ENCODE assay signal across 8 cellular contexts in the genomic region with DNA sequence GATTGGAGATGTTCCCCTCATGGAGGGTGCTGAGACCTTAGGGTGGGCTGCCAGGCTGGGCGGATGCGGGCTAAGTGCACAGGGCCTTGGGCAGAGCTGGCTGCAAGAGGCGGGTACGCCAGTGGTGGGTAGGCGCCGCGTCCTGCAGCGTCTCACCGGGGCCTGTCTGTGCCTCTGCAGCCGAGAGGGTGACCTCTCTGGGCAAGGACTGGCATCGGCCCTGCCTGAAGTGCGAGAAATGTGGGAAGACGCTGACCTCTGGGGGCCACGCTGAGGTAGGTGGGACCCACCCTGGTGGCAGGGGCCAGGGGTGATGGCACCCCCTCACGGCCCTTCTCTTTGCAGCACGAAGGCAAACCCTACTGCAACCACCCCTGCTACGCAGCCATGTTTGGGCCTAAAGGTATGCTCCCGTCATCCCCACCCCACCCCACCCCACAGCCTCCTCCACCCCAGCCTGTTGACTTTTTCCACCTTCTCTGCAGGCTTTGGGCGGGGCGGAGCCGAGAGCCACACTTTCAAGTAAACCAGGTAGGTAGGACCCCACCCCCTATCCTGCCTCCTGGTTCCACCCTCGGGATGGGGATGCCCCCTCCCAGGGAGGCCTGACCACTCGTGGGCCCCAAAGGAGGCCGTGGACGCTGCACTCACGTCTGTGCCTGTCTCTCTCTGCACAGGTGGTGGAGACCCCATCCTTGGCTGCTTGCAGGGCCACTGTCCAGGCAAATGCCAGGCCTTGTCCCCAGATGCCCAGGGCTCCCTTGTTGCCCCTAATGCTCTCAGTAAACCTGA. TPM values are rescaled to one million over a fixed set of nuclear protein-coding genes. Genes with fewer than 3 reads are reported as not detected.
DNase-seq lines count a peak whose midpoint lies in the region; ATAC-seq, FAIRE-seq and TF ChIP-seq lines count a peak whose summit lies in the region.

No MANE protein-coding gene starts in this region.

- TF ChIP-seq POLR2A in A549 (IDR thresholded peaks at IDR 0.05; ENCODE audit: low read length): no peak

- H3K36me3 ChIP-seq in Loucy (ENCODE audit: insufficient read depth, low read length) (no peaks in the 10 kb centered on the region), astrocyte (ENCODE audit: insufficient read depth, low read length) (no peaks in the 10 kb centered on the region)

- H4K20me1 ChIP-seq in Loucy (ENCODE audit: insufficient read depth, low read length, poor library complexity, severe bottlenecking) (peaks cover 14% of the 10 kb centered on the region), astrocyte (ENCODE audit: insufficient read depth, low read length) (peaks cover 5% of the 10 kb centered on the region)

- no peaks in the 10 kb centered on the region for H3K9me3 Mint-ChIP-seq in astrocyte (ENCODE audit: unreplicated experiment)
- H3K9me3 Mint-ChIP-seq in naive B cell: no peaks in the 10 kb centered on the region

- CTCF ChIA-PET in A549 (lab: Yijun Ruan, JAX): interaction anchor here (0.9 to 3.8 kb wide), 11 partner anchors 9 to 513 kb away, joined by 3 to 132 read pairs (median 15); a partner anchor contains a TSS

- TF ChIP-seq RAD21 in A549 (conservative IDR thresholded peaks at IDR 0.05 in 1 of 2, IDR thresholded peaks at IDR 0.05 in 1 of 2): peak; percentile 11 to 23; a peak in 3 of 5 replicates

- H3F3A ChIP-seq in Loucy (ENCODE audit: low read depth): no peaks in the 10 kb centered on the region

- H3K9ac ChIP-seq in Loucy (ENCODE audit: low read depth, low read length, poor library complexity, severe bottlenecking) (no peak overlapping the region), astrocyte (ENCODE audit: low read length) (no peak overlapping the region)

- no peaks in the 10 kb centered on the region for H3K9me2 ChIP-seq in Loucy (replicated peaks; ENCODE audit: low read depth, low read length)

- POLR2A ChIA-PET in A549 (lab: Yijun Ruan, JAX): interaction anchor here (2.5 kb wide), 1 partner anchor 7 kb away, joined by 81 read pairs; no protein-coding TSS in a partner anchor

- peaks cover 14% of the 10 kb centered on the region for H3K79me2 ChIP-seq in Loucy (ENCODE audit: insufficient read depth, low read length)
- H3K79me2 ChIP-seq in astrocyte (ENCODE audit: insufficient read depth, low read length): peaks cover 8% of the 10 kb centered on the region

- intact Hi-C loops in head of caudate nucleus (cut with DNase I): no loop called here

- H3K27me3 Mint-ChIP-seq in astrocyte (ENCODE audit: low read depth, unreplicated experiment): peaks cover 3% of the 10 kb centered on the region
- H3K27me3 Mint-ChIP-seq in naive B cell: no peaks in the 10 kb centered on the region

- H3K4me1 Mint-ChIP-seq in astrocyte (ENCODE audit: low read depth, unreplicated experiment) (peaks cover 6% of the 10 kb centered on the region), naive B cell (peaks cover 27 to 49% (median 30%) of the 10 kb centered on the region in 3 donors)

- H3K36me3 Mint-ChIP-seq in astrocyte (ENCODE audit: low read depth, unreplicated experiment) (no peaks in the 10 kb centered on the region), naive B cell (no peaks in the 10 kb centered on the region)

- H2AFZ ChIP-seq in Loucy (ENCODE audit: low read length) (no peak overlapping the region), astrocyte (ENCODE audit: low read depth, low read length) (no peak overlapping the region)

- peak overlapping the region; percentile 92 for H3K4me2 ChIP-seq in A549
- peak overlapping the region; percentile 89 for H3K4me2 ChIP-seq in Loucy (ENCODE audit: low read depth, low read length, poor library complexity, severe bottlenecking)
- peak overlapping the region; percentile 48 for H3K4me2 ChIP-seq in astrocyte (ENCODE audit: low read length)

- no peak overlapping the region for H3K27ac Mint-ChIP-seq in astrocyte (ENCODE audit: unreplicated experiment)
- peak overlapping the region in 5 of 6 donors; percentile 49 to 96 (median 95) for H3K27ac Mint-ChIP-seq in naive B cell

- WGBS in A549 (ENCODE audit: missing lambda C conversion rate): 3% methylated on average over 8 of the region's 26 CpGs

- H3K9me3 ChIP-seq in A549: no peaks in the 10 kb centered on the region
- no peaks in the 10 kb centered on the region for H3K9me3 ChIP-seq in Loucy (ENCODE audit: insufficient read depth, low read depth, low read length)
- H3K9me3 ChIP-seq in astrocyte (ENCODE audit: insufficient read depth, low read depth, low read length): no peaks in the 10 kb centered on the region

- TF ChIP-seq CTCF in A549 (IDR thresholded peaks at IDR 0.05) (no peak), Loucy (conservative IDR thresholded peaks at IDR 0.05; ENCODE audit: low read length) (no peak), astrocyte (IDR thresholded peaks at IDR 0.05; ENCODE audit: insufficient read depth, low read depth, low read length) (no peak)

- H3K27me3 ChIP-seq in Loucy (ENCODE audit: insufficient read depth, low read length, poor library complexity, severe bottlenecking) (no peaks in the 10 kb centered on the region), astrocyte (ENCODE audit: insufficient read depth, low read length) (peaks cover 13% of the 10 kb centered on the region)

- no peak for ATAC-seq in A549
- no peak for ATAC-seq in naive B cell (ENCODE audit: low read depth in 2 of 2)

- no peak for TF ChIP-seq EP300 in A549 (IDR thresholded peaks at IDR 0.05)

- H3K4me3 ChIP-seq in A549 (peak overlapping the region; percentile 59), Loucy (ENCODE audit: low read length, poor library complexity, severe bottlenecking) (no peak overlapping the region), astrocyte (ENCODE audit: insufficient read depth, low read depth, low read length) (no peak overlapping the region)

- DNase-seq in A549 (ENCODE audit: low read depth in 1 of 2, low spot score in 1 of 2) (peak in 1 of 2 experiments; percentile 59), astrocyte (ENCODE audit: low read depth) (no peak), naive B cell (no peak), hypothalamus (lab: John Stamatoyannopoulos, UW) (no peak), NCI-H2171 (lab: John Stamatoyannopoulos, UW) (no peak), head of caudate nucleus (no peak), SHP77 treated with DMSO at 0.1 percent for 48 hours (lab: John Stamatoyannopoulos, UW) (no peak)

- H3K27ac ChIP-seq in A549 (peak overlapping the region; percentile 84 to 99), astrocyte (ENCODE audit: low read depth, low read length) (no peak overlapping the region)

- H3K4me1 ChIP-seq in A549: peaks cover 62% of the 10 kb centered on the region
- peaks cover 29% of the 10 kb centered on the region for H3K4me1 ChIP-seq in Loucy (ENCODE audit: insufficient read depth, low read length, poor library complexity, severe bottlenecking)
- H3K4me1 ChIP-seq in astrocyte (ENCODE audit: insufficient read depth, low read length): peaks cover 13% of the 10 kb centered on the region

- FAIRE-seq in A549 (lab: Jason Lieb, UNC): no peak
- FAIRE-seq in astrocyte (lab: Jason Lieb, UNC): no peak

- H3K4me3 Mint-ChIP-seq in astrocyte (ENCODE audit: unreplicated experiment): no peak overlapping the region
- H3K4me3 Mint-ChIP-seq in naive B cell: peak overlapping the region; percentile 78 to 92 (median 84)

TF ChIP-seq in A549, 52 proteins besides CTCF, POLR2A, EP300 and RAD21:
- TF ChIP-seq SMC3 (IDR thresholded peaks at IDR 0.05): 0 out of 3 replicates have a peak, but pooled peaks have one; percentile 19
- no peak for TF ChIP-seq KDM5A (IDR thresholded peaks at IDR 0.05)
TF ChIP-seq in A549: peak in this region for 1.

RNA-seq across cellular contexts. Expression of a gene that starts 1.5 kb away (rescaled TPM):
- polyA plus RNA-seq in A549 (2011; rRNA removed) (196 and 280 TPM in 2 replicates), A549 (2017; fragmentation: RNase III; extraction: RNeasy Plus Mini Kit Qiagen cat#74134 plus additional on column Dnase treatment) (837 to 1,023 TPM (median 999 TPM) in 3 replicates), naive B cell (ENCODE audit: low read depth in 6 of 6) (100 to 1,000 TPM; 115 to 495 (median 235) TPM)
- 1,772 and 1,826 TPM in 2 replicates for polyA plus RNA-seq in A549 (2012; cell fraction: cytosol; rRNA removed)
- 674 and 890 TPM in 2 replicates for polyA plus RNA-seq in A549 (2012; cell fraction: nucleus; rRNA removed)
- polyA minus RNA-seq in A549 (2011; rRNA and poly(A)+ RNA removed): 60.5 and 132 TPM in 2 replicates
- 21.3 and 29.5 TPM in 2 replicates for total RNA-seq in astrocyte

RNA-seq across cellular contexts. Expression of a gene that starts 2.9 kb away (rescaled TPM):
- polyA plus RNA-seq in A549 (2011; rRNA removed): 12.7 and 13.4 TPM in 2 replicates
- 58.9 and 70.0 TPM in 2 replicates for polyA plus RNA-seq in A549 (2012; cell fraction: cytosol; rRNA removed)
- polyA plus RNA-seq in A549 (2012; cell fraction: nucleus; rRNA removed): 139 and 189 TPM in 2 replicates
- polyA plus RNA-seq in A549 (2017; fragmentation: RNase III; extraction: RNeasy Plus Mini Kit Qiagen cat#74134 plus additional on column Dnase treatment): 35.1 to 39.6 TPM (median 37.5 TPM) in 3 replicates
- 5.5 and 9.7 TPM in 2 replicates for polyA minus RNA-seq in A549 (2011; rRNA and poly(A)+ RNA removed)
- 4.0 and 5.5 TPM in 2 replicates for total RNA-seq in astrocyte
- polyA plus RNA-seq in naive B cell (ENCODE audit: low read depth in 6 of 6): 10 to 100 TPM in 3 of 6 donors, 1 to 10 TPM in 3; 3.5 to 13.6 (median 8.3) TPM

RNA-seq across cellular contexts. Expression of a gene that starts 13.6 kb away (rescaled TPM):
- polyA plus RNA-seq in A549 (2011; rRNA removed) (36.2 and 41.0 TPM in 2 replicates), A549 (2017; fragmentation: RNase III; extraction: RNeasy Plus Mini Kit Qiagen cat#74134 plus additional on column Dnase treatment) (55.6 to 68.4 TPM (median 67.3 TPM) in 3 replicates), naive B cell (ENCODE audit: low read depth in 6 of 6) (10 to 100 TPM in 2 of 6 donors, 1 to 10 TPM in 4; 2.0 to 27.3 (median 8.4) TPM)
- 192 and 210 TPM in 2 replicates for polyA plus RNA-seq in A549 (2012; cell fraction: cytosol; rRNA removed)
- 220 and 295 TPM in 2 replicates for polyA plus RNA-seq in A549 (2012; cell fraction: nucleus; rRNA removed)
- polyA minus RNA-seq in A549 (2011; rRNA and poly(A)+ RNA removed): 8.9 and 14.4 TPM in 2 replicates
- 56.0 and 71.8 TPM in 2 replicates for total RNA-seq in astrocyte

RNA-seq across cellular contexts. Expression of a gene that starts 38.2 kb away (rescaled TPM):
- polyA plus RNA-seq in A549 (2011; rRNA removed): 2.3 and 2.4 TPM in 2 replicates
- polyA plus RNA-seq in A549 (2012; cell fraction: cytosol; rRNA removed): 9.5 and 17.3 TPM in 2 replicates
- polyA plus RNA-seq in A549 (2012; cell fraction: nucleus; rRNA removed): 10.8 and 20.0 TPM in 2 replicates
- 4.3 to 5.7 TPM (median 5.6 TPM) in 3 replicates for polyA plus RNA-seq in A549 (2017; fragmentation: RNase III; extraction: RNeasy Plus Mini Kit Qiagen cat#74134 plus additional on column Dnase treatment)
- 0.74 and 1.4 TPM in 2 replicates for polyA minus RNA-seq in A549 (2011; rRNA and poly(A)+ RNA removed)
- 4.0 and 5.2 TPM in 2 replicates for total RNA-seq in astrocyte
- polyA plus RNA-seq in naive B cell (ENCODE audit: low read depth in 6 of 6): 1 to 10 TPM; 1.4 to 3.3 (median 1.9) TPM
